In the genomic region with DNA sequence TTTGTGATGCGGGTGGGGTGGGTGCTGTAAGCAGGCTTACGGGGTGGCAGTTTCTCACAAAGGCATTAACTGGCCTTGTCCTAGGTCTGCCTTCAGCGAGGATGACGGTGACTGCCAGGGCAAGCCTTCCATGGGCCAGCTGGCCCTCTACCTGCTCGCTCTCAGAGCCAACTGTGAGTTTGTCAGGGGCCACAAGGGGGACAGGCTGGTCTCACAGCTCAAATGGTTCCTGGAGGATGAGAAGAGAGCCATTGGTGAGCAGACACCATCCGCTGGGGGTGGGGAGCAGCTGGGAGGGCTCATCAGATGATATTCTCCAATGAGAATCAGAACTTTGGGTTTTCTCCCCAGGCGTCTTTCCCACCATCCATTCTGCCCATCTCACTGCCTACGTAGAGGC, we compare ENCODE assay signal across 29 cellular contexts. TPM values are rescaled to one million over a fixed set of nuclear protein-coding genes. Genes with fewer than 3 reads are reported as not detected.
"Had no signal": no experiment of that assay in that cellular context is flagged by ENCODE, and none has a peak within 500 bp of the region (broad histone marks: within the 10 kb centered on the region; RNA-seq: fewer than 3 reads in every experiment).

No MANE protein-coding gene starts in this region.

- ATAC-seq: activated CD4-positive, CD25-positive, alpha-beta regulatory T cell treated with anti-CD3 and anti-CD28 coated beads, Interleukin-2, amount 50 U/mL, for 24 hours; activated CD8-positive, alpha-beta T cell treated with anti-CD3 and anti-CD28 coated beads for 36 hours; activated T-cell treated with anti-CD3 and anti-CD28 coated beads, Interleukin-2, amount 50 U/mL, for 72 hours; Panc1 had no signal

- DNase-seq: activated CD4-positive, alpha-beta T cell treated with anti-CD3 and anti-CD28 coated beads for 4 hours; activated CD8-positive, alpha-beta memory T cell treated with anti-CD3 and anti-CD28 coated beads, Interleukin-2, amount 50 U/mL, for 4 hours; activated CD8-positive, alpha-beta T cell treated with anti-CD3 and anti-CD28 coated beads for 36 hours; activated gamma-delta T cell treated with Interleukin-2 at 50 U/mL for 16 hours; activated naive CD4-positive, alpha-beta T cell treated with anti-CD3 and anti-CD28 coated beads, Interleukin-2, amount 10 ng/mL, durations not matched to agents 7 days and 5 days; activated naive CD8-positive, alpha-beta T cell treated with anti-CD3 and anti-CD28 coated beads, Interleukin-2, amount 10 ng/mL, durations not matched to agents 7 days and 5 days; activated T-cell treated with anti-CD3 and anti-CD28 coated beads, Interleukin-2, amount 50 U/mL, for 72 hours; adrenal gland; anterior cingulate cortex; MG63; MV-4-11; NCI-H1092 treated with DMSO at 0.1 percent for 48 hours; NCI-H1417 treated with DMSO at 0.1 percent for 48 hours; NCI-H1694; NCI-H2029; NCI-H510A treated with DMSO at 0.1 percent for 48 hours; NCI-H69; NK-92 treated with Interleukin-12 subunit alpha and Interleukin-12 subunit beta, amount 100 ng/mL, for 24 hours; OCI-M1; Right ventricle myocardium superior; RPMI8226; SJCRH30; SK-N-SH; T-helper 1 cell had no signal

- H3K4me2 ChIP-seq: SK-N-SH had no signal

- H3K36me3 ChIP-seq: MG63, SJCRH30 had no signal

- H3K36me3 Mint-ChIP-seq: activated naive CD4-positive, alpha-beta T cell treated with anti-CD3 and anti-CD28 coated beads, Interleukin-2, amount 10 ng/mL, durations not matched to agents 7 days and 5 days; activated naive CD8-positive, alpha-beta T cell treated with anti-CD3 and anti-CD28 coated beads, Interleukin-2, amount 10 ng/mL, durations not matched to agents 7 days and 5 days had no signal

- H3K4me3 ChIP-seq: adrenal gland, MG63, SJCRH30 had no signal

- H3K27ac Mint-ChIP-seq: activated CD8-positive, alpha-beta T cell treated with anti-CD3 and anti-CD28 coated beads for 36 hours; activated naive CD4-positive, alpha-beta T cell treated with anti-CD3 and anti-CD28 coated beads, Interleukin-2, amount 10 ng/mL, durations not matched to agents 7 days and 5 days; activated naive CD8-positive, alpha-beta T cell treated with anti-CD3 and anti-CD28 coated beads, Interleukin-2, amount 10 ng/mL, durations not matched to agents 7 days and 5 days; activated T-cell treated with anti-CD3 and anti-CD28 coated beads, Interleukin-2, amount 50 U/mL, for 72 hours; activated T-helper 2 cell treated with anti-CD3 and anti-CD28 coated beads, Interferon-gamma antibody, Interleukin-2, Interleukin-4, amounts not matched to agents 10 μg/mL and 5 μg/mL and 100 μg/mL, durations not matched to agents 14 hours and 24 hours and 36 hours had no signal

- H3K9me2 ChIP-seq: SK-N-SH had no signal

- H3K4me1 ChIP-seq: SJCRH30 had no signal

- H3K9me3 ChIP-seq: adrenal gland, MG63, SJCRH30, SK-N-SH had no signal

- H3K27ac ChIP-seq: adrenal gland, SJCRH30, VCaP had no signal

- H3K27me3 ChIP-seq: adrenal gland, MG63, SJCRH30 had no signal

- H3K9ac ChIP-seq: SK-N-SH had no signal

- H3K9me3 Mint-ChIP-seq: activated CD8-positive, alpha-beta T cell treated with anti-CD3 and anti-CD28 coated beads for 36 hours; activated naive CD4-positive, alpha-beta T cell treated with anti-CD3 and anti-CD28 coated beads, Interleukin-2, amount 10 ng/mL, durations not matched to agents 7 days and 5 days; activated naive CD8-positive, alpha-beta T cell treated with anti-CD3 and anti-CD28 coated beads, Interleukin-2, amount 10 ng/mL, durations not matched to agents 7 days and 5 days; activated T-cell treated with anti-CD3 and anti-CD28 coated beads, Interleukin-2, amount 50 U/mL, for 72 hours; activated T-helper 2 cell treated with anti-CD3 and anti-CD28 coated beads, Interferon-gamma antibody, Interleukin-2, Interleukin-4, amounts not matched to agents 10 μg/mL and 5 μg/mL and 100 μg/mL, durations not matched to agents 14 hours and 24 hours and 36 hours had no signal

- H3K27me3 Mint-ChIP-seq: activated CD8-positive, alpha-beta T cell treated with anti-CD3 and anti-CD28 coated beads for 36 hours had no signal

- H3K4me3 Mint-ChIP-seq: activated CD8-positive, alpha-beta T cell treated with anti-CD3 and anti-CD28 coated beads for 36 hours; activated naive CD4-positive, alpha-beta T cell treated with anti-CD3 and anti-CD28 coated beads, Interleukin-2, amount 10 ng/mL, durations not matched to agents 7 days and 5 days; activated naive CD8-positive, alpha-beta T cell treated with anti-CD3 and anti-CD28 coated beads, Interleukin-2, amount 10 ng/mL, durations not matched to agents 7 days and 5 days; activated T-cell treated with anti-CD3 and anti-CD28 coated beads, Interleukin-2, amount 50 U/mL, for 72 hours had no signal

RNA-seq across cellular contexts. Expression of a gene that starts 38.3 kb away (rescaled TPM):
- total RNA-seq: activated CD8-positive, alpha-beta T cell treated with anti-CD3 and anti-CD28 coated beads for 36 hours; activated T-helper 2 cell treated with anti-CD3 and anti-CD28 coated beads, Interferon-gamma antibody, Interleukin-2, Interleukin-4, amounts not matched to agents 10 μg/mL and 5 μg/mL and 100 μg/mL, durations not matched to agents 14 hours and 24 hours and 36 hours; SJCRH30; T-helper 2 cell treated with Interferon-gamma antibody and Interleukin-4, amounts not matched to agents 100 ng/mL and 5 ng/mL, for 36 hours had no signal
- polyA plus RNA-seq: SK-N-SH had no signal
